In genomic region chr6:20800229-20800628, GRCh38 we compare ENCODE assay signal across 27 cellular contexts.
"Had no signal": no experiment of that assay in that cellular context is flagged by ENCODE, and none has a peak within 500 bp of the region (broad histone marks: within the 10 kb centered on the region; RNA-seq: fewer than 3 reads in every experiment).

No MANE protein-coding gene starts in this region.

- FAIRE-seq: endometrium, frontal cortex had no signal

- ATAC-seq: effector memory CD8-positive, alpha-beta T cell; left colon; left ventricle myocardium superior; lower lobe of right lung; natural killer cell; psoas muscle; right cardiac atrium; stimulated activated memory B cell treated with anti-CD40 and anti-IgM and Interleukin-4, amounts not matched to agents 10 μg/mL and 1 μg/mL and 100 μg/mL, for 72 hours; stimulated activated naive CD8-positive, alpha-beta T cell treated with anti-CD3 and anti-CD28 coated beads, Interleukin-15, Interleukin-2, amounts not matched to agents 100 U/mL and 50 U/mL, for 24 hours had no signal

- H3K27ac ChIP-seq: coronary artery, esophagus squamous epithelium, lower lobe of right lung, neural progenitor cell, parathyroid adenoma, psoas muscle, skin epidermis, spleen, testis, tibial artery had no signal

- H3K4me3 ChIP-seq: coronary artery, esophagus squamous epithelium, lower lobe of right lung, neural progenitor cell, psoas muscle, skin epidermis, spleen, testis, tibial artery had no signal

- H2AFZ ChIP-seq: neural progenitor cell, parathyroid adenoma had no signal

- H3K9me3 ChIP-seq: esophagus squamous epithelium, lower lobe of right lung, psoas muscle, testis, tibial artery had no signal

- H3K4me1 ChIP-seq: esophagus squamous epithelium, lower lobe of right lung, neural progenitor cell, parathyroid adenoma, psoas muscle, spleen, testis had no signal

- H3K4me2 ChIP-seq: neural progenitor cell had no signal

- H3K36me3 ChIP-seq: esophagus squamous epithelium, lower lobe of right lung, neural progenitor cell, tibial artery had no signal

- H3K27me3 ChIP-seq: esophagus squamous epithelium, neural progenitor cell, spleen, testis, tibial artery had no signal

- H3K79me2 ChIP-seq: parathyroid adenoma had no signal

- H3K9ac ChIP-seq: neural progenitor cell, parathyroid adenoma had no signal

- DNase-seq: dermis blood vessel endothelial cell; effector memory CD8-positive, alpha-beta T cell; erythroblast; esophagus squamous epithelium; hypothalamus; immature natural killer cell; islet precursor cell; kidney glomerular epithelial cell; left colon; left ventricle myocardium superior; lower lobe of right lung; natural killer cell; psoas muscle; right cardiac atrium; spleen; stimulated activated CD4-positive, alpha-beta T cell treated with anti-CD3 and anti-CD28 coated beads, Interleukin-4, amount 100 ng/mL, for 4 hours; stimulated activated naive CD8-positive, alpha-beta T cell treated with anti-CD3 and anti-CD28 coated beads, Interleukin-15, Interleukin-2, amounts not matched to agents 100 U/mL and 50 U/mL, for 24 hours; substantia nigra; testis; tibial artery had no signal
